In the genomic region with DNA sequence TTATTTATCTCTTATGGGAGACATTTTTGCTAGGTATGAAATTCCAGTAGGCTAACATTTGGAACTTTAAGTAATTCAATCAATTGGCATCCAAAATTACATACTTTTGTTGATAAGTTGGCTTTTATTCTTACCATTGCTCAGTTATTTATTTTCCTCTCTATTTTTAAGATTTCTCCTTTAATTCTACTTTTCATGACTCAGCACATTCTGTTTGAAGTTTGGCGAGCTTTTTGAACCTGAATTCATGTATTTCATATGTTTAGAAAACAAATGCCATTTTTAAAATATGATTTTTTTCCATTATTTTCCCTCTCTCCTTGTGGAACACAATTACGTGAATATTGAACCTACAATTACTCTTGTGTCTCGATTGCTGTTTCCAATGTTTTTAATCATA, we compare ENCODE assay signal across 20 cellular contexts.
DNase-seq lines count a peak whose midpoint lies in the region; ATAC-seq, FAIRE-seq and TF ChIP-seq lines count a peak whose summit lies in the region.
"Had no signal": no experiment of that assay in that cellular context is flagged by ENCODE, and none has a peak within 500 bp of the region (broad histone marks: within the 10 kb centered on the region; RNA-seq: fewer than 3 reads in every experiment).

No MANE protein-coding gene starts in this region.

- no peak for TF ChIP-seq RAD21 in HepG2 (CRISPR knock-in tag; IDR thresholded peaks at IDR 0.05)
- no peak for TF ChIP-seq RAD21 in H1 (IDR thresholded peaks at IDR 0.05 in 1 of 2, conservative IDR thresholded peaks at IDR 0.05 in 1 of 2; ENCODE audit: low read depth in 2 of 2, low read length in 2 of 2)

- TF ChIP-seq POLR2A in HepG2 (IDR thresholded peaks at IDR 0.05; ENCODE audit: insufficient read depth in 1 of 2, low read depth in 2 of 2, low read length in 2 of 2) (no peak), right lobe of liver (IDR thresholded peaks at IDR 0.05) (no peak), H1 (IDR thresholded peaks at IDR 0.05; ENCODE audit: control extremely low read depth in 1 of 2, low read depth in 2 of 2, low read length in 2 of 2) (no peak)

- no peak overlapping the region for H2AK5ac ChIP-seq in H1 (ENCODE audit: low read depth, low read length)

- H2BK12ac ChIP-seq in H1 (ENCODE audit: low read depth, low read length), result no peak overlapping the region

- WGBS in HepG2 (ENCODE audit: low lambda C conversion rate), result 6% methylated on average over 3 of the region's 3 CpGs
- 45% methylated on average over 3 of the region's 3 CpGs for WGBS in right lobe of liver (ENCODE audit: insufficient coverage, low coverage, low lambda C conversion rate, missing lambda C conversion rate)
- 95% methylated on average over 3 of the region's 3 CpGs; no CpG with 5 or more reads in 1 of the 2 experiments for WGBS in H1 (ENCODE audit: extremely low coverage in 1 of 2, insufficient coverage in 1 of 2, insufficient read length in 1 of 2, insufficient replicate concordance in 2 of 2, low coverage in 1 of 2, low lambda C conversion rate in 2 of 2, missing lambda C conversion rate in 1 of 2), 2 experiments

- ATAC-seq in HepG2 (no peak), right lobe of liver (no peak), PC-3 (no peak)

- H2BK120ac ChIP-seq in H1 (replicated peaks; ENCODE audit: low read depth, low read length), result no peak overlapping the region

- TF ChIP-seq EP300 in HepG2 (IDR thresholded peaks at IDR 0.05; ENCODE audit: low read depth in 2 of 2, low read length in 2 of 2) (no peak), HepG2 (CRISPR knock-in tag; IDR thresholded peaks at IDR 0.05; ENCODE audit: borderline replicate concordance) (no peak), H1 (IDR thresholded peaks at IDR 0.05; ENCODE audit: borderline replicate concordance in 1 of 2, low read depth in 2 of 2, low read length in 2 of 2) (no peak)

- H3K9me3 ChIP-seq in HepG2 (ENCODE audit: low read length), result peaks cover 11% of the 10 kb centered on the region; the same call in 1 of the 2 replicates
- no peaks in the 10 kb centered on the region for H3K9me3 ChIP-seq in right lobe of liver
- H3K9me3 ChIP-seq in PC-3 (ENCODE audit: low read length), result no peaks in the 10 kb centered on the region
- H3K9me3 ChIP-seq in H1 (ENCODE audit: insufficient read depth in 2 of 2, low read depth in 1 of 2, low read length in 1 of 2), result no peaks in the 10 kb centered on the region
- H3K9me3 ChIP-seq: BE2C, BLaER1 had no signal

- no peaks in the 10 kb centered on the region for H3K79me1 ChIP-seq in H1 (ENCODE audit: low read depth, low read length)

- BruUV-seq in HepG2 (replicated peaks; lab: Mats Ljungman, UMichigan) (no TSS peak), PC-3 (replicated peaks; lab: Mats Ljungman, UMichigan) (no TSS peak)

- H3K4me3 ChIP-seq in HepG2 (replicated peaks in 1 of 3; ENCODE audit: insufficient read depth in 1 of 3, low read depth in 2 of 3, low read length in 3 of 3), result no peak overlapping the region
- H3K4me3 ChIP-seq in right lobe of liver, result no peak overlapping the region
- H3K4me3 ChIP-seq in PC-3 (ENCODE audit: low read length), result no peak overlapping the region
- H3K4me3 ChIP-seq in H1 (ENCODE audit: extremely low read depth in 1 of 4, insufficient read depth in 2 of 4, low read depth in 3 of 4, low read length in 4 of 4), result no peak overlapping the region
- H3K4me3 ChIP-seq: BLaER1 had no signal

- H3K23me2 ChIP-seq in H1 (ENCODE audit: low read depth, low read length), result no peaks in the 10 kb centered on the region

- H4K91ac ChIP-seq in H1 (replicated peaks; ENCODE audit: insufficient read length, low read length), result no peak overlapping the region

- H3K27ac ChIP-seq in HepG2 (ENCODE audit: extremely low read length, insufficient read depth, low read length) (no peak overlapping the region), right lobe of liver (no peak overlapping the region), PC-3 (ENCODE audit: low read length) (peak overlapping the region; percentile 50), H1 (ENCODE audit: low read depth, low read length) (no peak overlapping the region)
- H3K27ac ChIP-seq: 22Rv1, BLaER1 had no signal

- no peak overlapping the region for H2BK20ac ChIP-seq in H1 (ENCODE audit: low read length)

- no peak for FAIRE-seq in HepG2 (lab: Jason Lieb, UNC)
- no peak for FAIRE-seq in H1 (lab: Jason Lieb, UNC)
- FAIRE-seq: D721Med, GM12891, GM19239 had no signal

- H3K23ac ChIP-seq in H1 (ENCODE audit: insufficient read length), result no peak overlapping the region

- H3K79me2 ChIP-seq in HepG2 (ENCODE audit: insufficient read depth, low read length) (no peaks in the 10 kb centered on the region), PC-3 (ENCODE audit: low read length) (no peaks in the 10 kb centered on the region), H1 (ENCODE audit: control insufficient read depth in 1 of 2, insufficient read depth in 2 of 2, low read length in 2 of 2) (no peaks in the 10 kb centered on the region)

- CTCF ChIA-PET in HepG2 (lab: Yijun Ruan, JAX; ENCODE audit: low intra/inter-chr PET ratio, low total read pairs) (no interaction called here), PC-3 (lab: Charles Lee) (no interaction called here), H1 (lab: Charles Lee; ENCODE audit: partially characterized antibody) (no interaction called here)

- in situ Hi-C loops in HepG2 (cut with HindIII; ENCODE audit: extremely low pct_ligation_motif_present, low pct_unique_long_range_greater_than_20kb), result no loop called here

- POLR2A ChIA-PET in HepG2 (lab: Yijun Ruan, JAX) (no interaction called here), PC-3 (lab: Charles Lee; ENCODE audit: unreplicated experiment) (no interaction called here), H1 (lab: Charles Lee; ENCODE audit: partially characterized antibody) (no interaction called here)

- H3K36me3 ChIP-seq in HepG2 (replicated peaks in 1 of 2; ENCODE audit: control insufficient read depth in 1 of 2, insufficient read depth in 2 of 2, low read length in 2 of 2) (no peaks in the 10 kb centered on the region), right lobe of liver (no peaks in the 10 kb centered on the region), PC-3 (ENCODE audit: low read depth, low read length) (no peaks in the 10 kb centered on the region), H1 (ENCODE audit: control insufficient read depth in 2 of 4, insufficient read depth in 4 of 4, low read length in 3 of 4) (no peaks in the 10 kb centered on the region)
- H3K36me3 ChIP-seq: BE2C, BLaER1 had no signal

- H3K9ac ChIP-seq in HepG2 (ENCODE audit: insufficient read depth, low read depth, low read length) (no peak overlapping the region), PC-3 (ENCODE audit: low read length) (no peak overlapping the region), H1 (replicated peaks in 1 of 4; ENCODE audit: extremely low read depth in 1 of 4, low read depth in 3 of 4, low read length in 3 of 4) (no peak overlapping the region)
- H3K9ac ChIP-seq: BLaER1 had no signal

- H2AFZ ChIP-seq in HepG2 (ENCODE audit: low read length), result no peak overlapping the region
- H2AFZ ChIP-seq in PC-3 (ENCODE audit: low read length), result no peak overlapping the region
- no peak overlapping the region for H2AFZ ChIP-seq in H1 (ENCODE audit: low read length)

- DNase-seq in HepG2 (ENCODE audit: low spot score) (no peak), right lobe of liver (no peak), PC-3 (no peak), H1 (ENCODE audit: low read depth in 1 of 2, low spot score in 2 of 2) (no peak), GOT3 (lab: John Stamatoyannopoulos, UW) (no peak), foreskin melanocyte (no peak)
- DNase-seq: ACHN; BE2C; C1 segment of cervical spinal cord; Caco-2; Calu3; CD4-positive, alpha-beta memory T cell; CD4-positive, CD25-positive, alpha-beta regulatory T cell; DMS79 treated with DMSO at 0.1 percent for 48 hours; GF-D8 had no signal

- H3K4me2 ChIP-seq in HepG2 (ENCODE audit: low read depth, low read length), result no peak overlapping the region
- no peak overlapping the region for H3K4me2 ChIP-seq in PC-3 (ENCODE audit: low read length)
- no peak overlapping the region for H3K4me2 ChIP-seq in H1 (ENCODE audit: insufficient read depth in 1 of 2, low read depth in 2 of 2, low read length in 2 of 2)
- H3K4me2 ChIP-seq: BLaER1 had no signal

- H3K4me1 ChIP-seq in HepG2 (ENCODE audit: insufficient read depth, low read length), result no peaks in the 10 kb centered on the region
- H3K4me1 ChIP-seq in right lobe of liver, result no peaks in the 10 kb centered on the region
- peaks cover 29% of the 10 kb centered on the region for H3K4me1 ChIP-seq in PC-3 (ENCODE audit: insufficient read depth, low read length)
- no peaks in the 10 kb centered on the region for H3K4me1 ChIP-seq in H1 (replicated peaks in 1 of 4; ENCODE audit: control insufficient read depth in 3 of 4, insufficient read depth in 4 of 4, low read length in 3 of 4)
- H3K4me1 ChIP-seq: BE2C, BLaER1, Caco-2 had no signal

- intact Hi-C loops in HepG2 (cut with micrococcal nuclease; ENCODE audit: unreplicated experiment) (no loop called here), right lobe of liver (cut with DNase I) (no loop called here), PC-3 (cut with micrococcal nuclease) (loop anchor here (5.0 kb wide), 1 partner anchor 85 kb away; no protein-coding TSS in a partner anchor)

- no peak overlapping the region for H3K4ac ChIP-seq in H1 (replicated peaks; ENCODE audit: insufficient read length, low read depth, low read length)

- no peak overlapping the region for H4K5ac ChIP-seq in H1 (ENCODE audit: insufficient read length, low read depth, low read length)

- no peaks in the 10 kb centered on the region for H3K9me2 ChIP-seq in PC-3 (replicated peaks; ENCODE audit: low read length)

- no peak overlapping the region for H3K56ac ChIP-seq in H1 (replicated peaks; ENCODE audit: insufficient read length, low read depth, low read length)

- H2BK5ac ChIP-seq in H1 (ENCODE audit: low read depth, low read length), result no peak overlapping the region

- TF ChIP-seq CTCF in HepG2 (CRISPR knock-in tag; IDR thresholded peaks at IDR 0.05) (no peak), right lobe of liver (IDR thresholded peaks at IDR 0.05) (no peak), PC-3 (conservative IDR thresholded peaks at IDR 0.05; ENCODE audit: low read depth, low read length) (no peak), H1 (IDR thresholded peaks at IDR 0.05; ENCODE audit: control extremely low read depth in 1 of 3, insufficient read depth in 1 of 3, low read depth in 1 of 3, low read length in 3 of 3) (no peak)

- no peak overlapping the region for H3K14ac ChIP-seq in H1 (ENCODE audit: insufficient read length)

- no peaks in the 10 kb centered on the region for H3F3A ChIP-seq in PC-3 (ENCODE audit: low read length, unreplicated experiment)

- H2BK15ac ChIP-seq in H1 (ENCODE audit: low read length), result no peak overlapping the region

- H4K20me1 ChIP-seq in HepG2 (ENCODE audit: insufficient read depth, low read length) (no peaks in the 10 kb centered on the region), PC-3 (ENCODE audit: low read length) (no peaks in the 10 kb centered on the region), H1 (replicated peaks in 1 of 2; ENCODE audit: control insufficient read depth in 1 of 2, insufficient read depth in 2 of 2, low read length in 2 of 2) (no peaks in the 10 kb centered on the region)
- H4K20me1 ChIP-seq: BLaER1 had no signal

- H3K27me3 ChIP-seq in HepG2 (ENCODE audit: control insufficient read depth in 1 of 2, insufficient read depth in 2 of 2, low read length in 2 of 2), result no peaks in the 10 kb centered on the region
- H3K27me3 ChIP-seq in right lobe of liver, result no peaks in the 10 kb centered on the region
- H3K27me3 ChIP-seq in PC-3 (ENCODE audit: low read length), result no peaks in the 10 kb centered on the region
- H3K27me3 ChIP-seq in H1 (replicated peaks in 1 of 4; ENCODE audit: control insufficient read depth in 3 of 4, extremely low read depth in 1 of 4, insufficient read depth in 3 of 4, low read length in 3 of 4), result no peaks in the 10 kb centered on the region
- H3K27me3 ChIP-seq: BE2C, BLaER1 had no signal

- H4K8ac ChIP-seq in H1 (ENCODE audit: extremely low read depth, insufficient read depth, low read length), result no peak overlapping the region

- no peak overlapping the region for H3K18ac ChIP-seq in H1 (ENCODE audit: extremely low read depth, low read length)
